Comparison of ENCODE assay signal across 1 cellular context in genomic region chr13:61664821-61665705, GRCh38.
TF ChIP-seq lines count a peak whose summit lies in the region.

No MANE protein-coding gene starts in this region.

TF ChIP-seq in HepG2, 621 proteins besides CTCF, POLR2A, EP300 and RAD21 (continued from another document):
- TF ChIP-seq PRDM15 (CRISPR knock-in tag; IDR thresholded peaks at IDR 0.05): no peak
- TF ChIP-seq FOXP4 (CRISPR knock-in tag; IDR thresholded peaks at IDR 0.05): peak; percentile 94
- peak; percentile 88; the same call in 1 of the 2 replicates for TF ChIP-seq ZNF12 (CRISPR knock-in tag; IDR thresholded peaks at IDR 0.05)
- 0 out of 2 replicates have a peak, but pooled peaks have one; percentile 27 for TF ChIP-seq ZNF547 (CRISPR knock-in tag; IDR thresholded peaks at IDR 0.05)
- peak; percentile 79 for TF ChIP-seq PRDM10 (CRISPR knock-in tag; IDR thresholded peaks at IDR 0.05; ENCODE audit: low read depth)
- TF ChIP-seq HMGXB3 (CRISPR knock-in tag; IDR thresholded peaks at IDR 0.05; ENCODE audit: borderline replicate concordance): peak; percentile 35; the same call in 1 of the 2 replicates
- peak; percentile 78; the same call in 1 of the 2 replicates for TF ChIP-seq ZNF772 (CRISPR knock-in tag; IDR thresholded peaks at IDR 0.05)
- no peak for TF ChIP-seq POLR2G (IDR thresholded peaks at IDR 0.05; ENCODE audit: low read depth, low read length)
- TF ChIP-seq SNAPC4 (CRISPR knock-in tag; IDR thresholded peaks at IDR 0.05): no peak
- no peak for TF ChIP-seq RORA (CRISPR knock-in tag; IDR thresholded peaks at IDR 0.05)
- TF ChIP-seq IKZF5 (CRISPR knock-in tag; IDR thresholded peaks at IDR 0.05): peak; percentile 71
TF ChIP-seq in HepG2: peak in this region for 219.
